Comparison of ENCODE assay signal across 1 cellular context in the genomic region with DNA sequence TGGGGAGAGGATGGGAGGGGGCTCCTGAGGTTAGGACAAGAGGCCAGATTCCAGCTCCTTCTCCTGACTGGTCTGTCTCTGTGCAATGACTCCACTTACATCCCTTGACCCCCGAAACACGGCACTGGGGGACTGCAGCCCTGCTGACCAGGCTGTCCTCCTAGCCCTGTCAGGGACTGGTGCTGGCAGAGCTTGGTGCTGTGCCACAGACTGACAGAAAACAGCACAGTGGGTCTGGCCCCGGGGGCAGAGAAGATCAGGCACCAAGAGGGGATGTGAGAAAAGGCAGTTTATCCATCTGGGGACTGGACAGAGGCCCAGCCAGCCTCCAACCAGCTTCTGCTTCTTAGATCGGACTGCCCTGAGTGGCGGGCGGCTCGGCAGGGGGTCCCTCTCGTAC.
TF ChIP-seq lines count a peak whose summit lies in the region.

No MANE protein-coding gene starts in this region.

TF ChIP-seq in HepG2, 621 proteins besides CTCF, POLR2A, EP300 and RAD21:
- TF ChIP-seq PAF1 (CRISPR knock-in tag; IDR thresholded peaks at IDR 0.05) = 0 out of 2 replicates have a peak, but pooled peaks have one; percentile 66
- peak; percentile 79 for TF ChIP-seq AGO2 (optimal IDR thresholded peaks at IDR 0.05; ENCODE audit: low read depth, low read length)
- no peak for TF ChIP-seq TOPORS (CRISPR knock-in tag; IDR thresholded peaks at IDR 0.05)
